19 cellular contexts compared by ENCODE assay signal in the genomic region with DNA sequence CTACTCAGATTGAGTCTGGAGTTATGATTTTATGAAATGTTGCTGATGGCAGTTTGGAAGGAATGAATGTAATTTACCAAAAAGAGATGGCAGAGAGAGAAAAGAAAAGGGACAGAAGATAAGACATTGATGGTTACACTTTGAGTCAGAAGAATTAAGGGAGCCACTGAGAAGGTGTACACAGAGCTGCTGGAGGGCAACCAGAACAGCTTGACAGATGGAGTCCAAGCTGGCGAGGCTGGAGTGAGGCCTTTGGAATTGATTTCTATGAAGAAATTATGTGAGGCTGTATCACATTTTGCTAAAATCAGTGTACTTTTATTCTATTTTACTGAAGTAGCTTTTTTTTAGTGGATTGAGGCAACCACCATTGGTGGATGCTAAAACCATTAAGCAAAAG.
"Had no signal": no experiment of that assay in that cellular context is flagged by ENCODE, and none has a peak within 500 bp of the region (broad histone marks: within the 10 kb centered on the region; RNA-seq: fewer than 3 reads in every experiment).

No MANE protein-coding gene starts in this region.

- H3K27ac Mint-ChIP-seq: naive thymus-derived CD4-positive, alpha-beta T cell; stimulated activated naive B cell treated with anti-CD40 and anti-IgM and Interleukin-4, amounts not matched to agents 10 μg/mL and 1 μg/mL and 100 μg/mL, for 72 hours had no signal

- H3K36me3 Mint-ChIP-seq: naive thymus-derived CD4-positive, alpha-beta T cell; stimulated activated naive B cell treated with anti-CD40 and anti-IgM and Interleukin-4, amounts not matched to agents 10 μg/mL and 1 μg/mL and 100 μg/mL, for 72 hours had no signal

- DNase-seq: dermis blood vessel endothelial cell; esophagus squamous epithelium; foreskin fibroblast; glutamatergic neuron; islet precursor cell; mammary epithelial cell; naive thymus-derived CD4-positive, alpha-beta T cell; sigmoid colon; stimulated activated CD4-positive, alpha-beta T cell treated with anti-CD3 and anti-CD28 coated beads, Interleukin-2, amount 100 ng/mL, for 24 hours; stimulated activated CD4-positive, alpha-beta T cell treated with anti-CD3 and anti-CD28 coated beads, Interleukin-4, amount 100 ng/mL, for 4 hours; stimulated activated naive B cell treated with anti-CD40 and anti-IgM and Interleukin-4, amounts not matched to agents 10 μg/mL and 1 μg/mL and 100 μg/mL, for 72 hours; stomach; trophoblast cell had no signal

- H3K27me3 ChIP-seq: esophagus squamous epithelium, gastroesophageal sphincter, neutrophil, right atrium auricular region, sigmoid colon, stomach had no signal

- H3K36me3 ChIP-seq: esophagus squamous epithelium, gastroesophageal sphincter, neutrophil, right atrium auricular region, sigmoid colon, stomach, thoracic aorta had no signal

- H3K4me1 ChIP-seq: esophagus squamous epithelium, gastroesophageal sphincter, right atrium auricular region, sigmoid colon, stomach had no signal

- H3K9me3 Mint-ChIP-seq: stimulated activated naive B cell treated with anti-CD40 and anti-IgM and Interleukin-4, amounts not matched to agents 10 μg/mL and 1 μg/mL and 100 μg/mL, for 72 hours had no signal

- H3K4me3 ChIP-seq: esophagus squamous epithelium, gastroesophageal sphincter, right atrium auricular region, sigmoid colon, skin epidermis, stomach, thoracic aorta had no signal

- H3K4me3 Mint-ChIP-seq: naive thymus-derived CD4-positive, alpha-beta T cell; stimulated activated naive B cell treated with anti-CD40 and anti-IgM and Interleukin-4, amounts not matched to agents 10 μg/mL and 1 μg/mL and 100 μg/mL, for 72 hours had no signal

- H3K27me3 Mint-ChIP-seq: naive thymus-derived CD4-positive, alpha-beta T cell; stimulated activated naive B cell treated with anti-CD40 and anti-IgM and Interleukin-4, amounts not matched to agents 10 μg/mL and 1 μg/mL and 100 μg/mL, for 72 hours had no signal

- H3K27ac ChIP-seq: esophagus squamous epithelium, gastroesophageal sphincter, neutrophil, right atrium auricular region, sigmoid colon, skin epidermis, stomach, thoracic aorta had no signal

- ATAC-seq: gastroesophageal sphincter; left lobe of liver; naive thymus-derived CD4-positive, alpha-beta T cell; stimulated activated naive B cell treated with anti-CD40 and anti-IgM and Interleukin-4, amounts not matched to agents 10 μg/mL and 1 μg/mL and 100 μg/mL, for 72 hours had no signal

- H3K4me1 Mint-ChIP-seq: naive thymus-derived CD4-positive, alpha-beta T cell; stimulated activated naive B cell treated with anti-CD40 and anti-IgM and Interleukin-4, amounts not matched to agents 10 μg/mL and 1 μg/mL and 100 μg/mL, for 72 hours had no signal

- H3K9me3 ChIP-seq: gastroesophageal sphincter, neutrophil, right atrium auricular region, sigmoid colon, stomach, thoracic aorta had no signal
